In genomic region chr15:51622269-51623180, GRCh38 we compare ENCODE assay signal across 8 cellular contexts. TPM values are rescaled to one million over a fixed set of nuclear protein-coding genes. Genes with fewer than 3 reads are reported as not detected.
DNase-seq lines count a peak whose midpoint lies in the region; ATAC-seq and TF ChIP-seq lines count a peak whose summit lies in the region.

Gene DMXL2 (minus strand): TSS chr15:51622771. CDS start chr15:51622545, 226 bp downstream.

- peaks cover 19% of the 10 kb centered on the region for H3K4me1 Mint-ChIP-seq in activated naive CD4-positive, alpha-beta T cell treated with anti-CD3 and anti-CD28 coated beads for 36 hours (ENCODE audit: low read depth)
- H3K4me1 Mint-ChIP-seq in neural progenitor cell, result peaks cover 24% of the 10 kb centered on the region

- no peaks in the 10 kb centered on the region for H4K20me1 ChIP-seq in neural progenitor cell (ENCODE audit: low read depth)

- no peaks in the 10 kb centered on the region for H3K36me3 Mint-ChIP-seq in activated naive CD4-positive, alpha-beta T cell treated with anti-CD3 and anti-CD28 coated beads for 36 hours (ENCODE audit: low read depth)
- no peaks in the 10 kb centered on the region for H3K36me3 Mint-ChIP-seq in neural progenitor cell

- H3K4me2 ChIP-seq in neural progenitor cell, result peak within 1 kb of the TSS; percentile 97

- ATAC-seq in GM21619 (IDR thresholded peaks at IDR 0.05; ENCODE audit: unreplicated experiment), result peak; percentile 50

- CTCF ChIA-PET in activated naive CD4-positive, alpha-beta T cell treated with anti-CD3 and anti-CD28 coated beads for 36 hours (lab: Charles Lee), result interaction anchor here (1.0 to 4.3 kb wide), 4 partner anchors 28 to 154 kb away, joined by 3 to 25 read pairs (median 6); no protein-coding TSS in a partner anchor

- H3K27ac Mint-ChIP-seq in activated naive CD4-positive, alpha-beta T cell treated with anti-CD3 and anti-CD28 coated beads for 36 hours, result peak within 1 kb of the TSS; percentile 6
- H3K27ac Mint-ChIP-seq in neural progenitor cell, result peak within 1 kb of the TSS; percentile 96

- no peak within 1 kb of the TSS for H3K27ac ChIP-seq in neural progenitor cell

- DNase-seq in DMS 273 treated with DMSO at 0.1 percent for 48 hours (lab: John Stamatoyannopoulos, UW) (peak; percentile 78), Kasumi-1 (lab: John Stamatoyannopoulos, UW) (peak; percentile 64 to 89), SHP77 (lab: John Stamatoyannopoulos, UW) (peak; percentile 89 to 91), foreskin melanocyte (peak; percentile 83), neural progenitor cell (ENCODE audit: low spot score) (peak; percentile 95), stromal cell of bone marrow (ENCODE audit: low read depth) (peak; percentile 63)
- peak; percentile 76 for DNase-seq in activated naive CD4-positive, alpha-beta T cell treated with anti-CD3 and anti-CD28 coated beads for 36 hours

- H3F3A ChIP-seq in neural progenitor cell (ENCODE audit: low read depth), result peaks cover 14% of the 10 kb centered on the region

- H3K9me3 ChIP-seq in neural progenitor cell (ENCODE audit: low read depth), result no peaks in the 10 kb centered on the region

- intact Hi-C loops in activated naive CD4-positive, alpha-beta T cell treated with anti-CD3 and anti-CD28 coated beads for 36 hours (cut with micrococcal nuclease), result loop anchor here (2.0 kb wide), 2 partner anchors 104 to 114 kb away; partner anchors contain the start of gene LYSMD2

- H3K4me3 ChIP-seq in neural progenitor cell, result peak within 1 kb of the TSS; percentile 96

- peaks cover 46% of the 10 kb centered on the region for H3K79me2 ChIP-seq in neural progenitor cell (ENCODE audit: low read depth)

- peaks cover 16% of the 10 kb centered on the region for H3K4me1 ChIP-seq in neural progenitor cell

- no peaks in the 10 kb centered on the region for H3K9me3 Mint-ChIP-seq in activated naive CD4-positive, alpha-beta T cell treated with anti-CD3 and anti-CD28 coated beads for 36 hours
- H3K9me3 Mint-ChIP-seq in neural progenitor cell, result no peaks in the 10 kb centered on the region

- H3K36me3 ChIP-seq in neural progenitor cell, result no peaks in the 10 kb centered on the region

- peak within 1 kb of the TSS; percentile 99 for H2AFZ ChIP-seq in neural progenitor cell (replicated peaks)

- H3K4me3 Mint-ChIP-seq in activated naive CD4-positive, alpha-beta T cell treated with anti-CD3 and anti-CD28 coated beads for 36 hours, result peak within 1 kb of the TSS; percentile 76
- peak within 1 kb of the TSS; percentile 98 for H3K4me3 Mint-ChIP-seq in neural progenitor cell

- H3K27me3 ChIP-seq in neural progenitor cell, result peaks cover 14% of the 10 kb centered on the region

- peak within 1 kb of the TSS; percentile 73 for H3K9ac ChIP-seq in neural progenitor cell

- TF ChIP-seq CTCF in neural progenitor cell (IDR thresholded peaks at IDR 0.05), result no peak

- no peaks in the 10 kb centered on the region for H3K27me3 Mint-ChIP-seq in activated naive CD4-positive, alpha-beta T cell treated with anti-CD3 and anti-CD28 coated beads for 36 hours (ENCODE audit: low read depth)
- peaks cover 3% of the 10 kb centered on the region for H3K27me3 Mint-ChIP-seq in neural progenitor cell (ENCODE audit: insufficient read depth, low read depth)

RNA-seq across cellular contexts. Expression of gene DMXL2, which starts in this region (rescaled TPM):
- 10 to 100 TPM in 1 of 2 experiments, 1 to 10 TPM in 1; 10.0 TPM for total RNA-seq in activated naive CD4-positive, alpha-beta T cell treated with anti-CD3 and anti-CD28 coated beads for 36 hours
- total RNA-seq in neural progenitor cell (ENCODE audit: low replicate concordance), result 78.4 and 124 TPM in 2 replicates
